ENCODE assay signal across 8 cellular contexts in genomic region chr7:151315038-151315655, GRCh38. TPM values are rescaled to one million over a fixed set of nuclear protein-coding genes. Genes with fewer than 3 reads are reported as not detected.
DNase-seq lines count a peak whose midpoint lies in the region; ATAC-seq lines count a peak whose summit lies in the region.

No MANE protein-coding gene starts in this region.

- H3K4me1 Mint-ChIP-seq in activated CD4-positive, alpha-beta memory T cell treated with anti-CD3 and anti-CD28 coated beads for 36 hours (ENCODE audit: low read depth) = peaks cover 10% of the 10 kb centered on the region

- H3K4me3 Mint-ChIP-seq in activated CD4-positive, alpha-beta memory T cell treated with anti-CD3 and anti-CD28 coated beads for 36 hours = no peak overlapping the region

- intact Hi-C loops in activated CD4-positive, alpha-beta memory T cell treated with anti-CD3 and anti-CD28 coated beads for 36 hours (cut with micrococcal nuclease) = loop anchor here (1.0 to 10.0 kb wide), 4 partner anchors 35 to 440 kb away; no protein-coding TSS in a partner anchor

- CTCF ChIA-PET in activated CD4-positive, alpha-beta memory T cell treated with anti-CD3 and anti-CD28 coated beads for 36 hours (lab: Charles Lee) = interaction anchor here (0.5 to 5.3 kb wide), 28 partner anchors 8 to 467 kb away, joined by 3 to 161 read pairs (median 4); partner anchors contain the start of gene NUB1

- ATAC-seq in HG02642 (IDR thresholded peaks at IDR 0.05; ENCODE audit: poor library complexity, unreplicated experiment) (peak; percentile 69), HG02610 (IDR thresholded peaks at IDR 0.05; ENCODE audit: unreplicated experiment) (no peak)

- H3K9me3 Mint-ChIP-seq in activated CD4-positive, alpha-beta memory T cell treated with anti-CD3 and anti-CD28 coated beads for 36 hours = peaks cover 27% of the 10 kb centered on the region

- no peaks in the 10 kb centered on the region for H3K27me3 Mint-ChIP-seq in activated CD4-positive, alpha-beta memory T cell treated with anti-CD3 and anti-CD28 coated beads for 36 hours

- POLR2A ChIA-PET in activated CD4-positive, alpha-beta memory T cell treated with anti-CD3 and anti-CD28 coated beads for 36 hours (lab: Charles Lee) = interaction anchor here (1.7 kb wide), 1 partner anchor 37 kb away, joined by 7 read pairs; no protein-coding TSS in a partner anchor

- peak; percentile 51 for DNase-seq in DMS53 treated with DMSO at 0.1 percent for 48 hours (lab: John Stamatoyannopoulos, UW; ENCODE audit: unreplicated experiment)
- peak; percentile 16 for DNase-seq in NCI-H526 treated with DMSO at 0.1 percent for 48 hours (lab: John Stamatoyannopoulos, UW)
- DNase-seq in activated CD4-positive, alpha-beta memory T cell treated with anti-CD3 and anti-CD28 coated beads for 36 hours = peak; percentile 82
- peak; percentile 76 for DNase-seq in effector CD4-positive, alpha-beta T cell
- peak; percentile 87 for DNase-seq in medulla oblongata (ENCODE audit: extremely low spot score)
- peak; percentile 46 to 66 for DNase-seq in stimulated activated CD8-positive, alpha-beta memory T cell treated with anti-CD3 and anti-CD28 coated beads, Interleukin-2, amount 100 ng/mL, for 1 hour (ENCODE audit: low read depth in 2 of 2)

- peaks cover 3% of the 10 kb centered on the region for H3K36me3 Mint-ChIP-seq in activated CD4-positive, alpha-beta memory T cell treated with anti-CD3 and anti-CD28 coated beads for 36 hours

- peak overlapping the region; percentile 53 for H3K27ac Mint-ChIP-seq in activated CD4-positive, alpha-beta memory T cell treated with anti-CD3 and anti-CD28 coated beads for 36 hours

RNA-seq across cellular contexts. Expression of gene NUB1, which starts 26.5 kb away (rescaled TPM):
- total RNA-seq in activated CD4-positive, alpha-beta memory T cell treated with anti-CD3 and anti-CD28 coated beads for 36 hours = 10 to 100 TPM; 48.0 to 48.6 TPM

Comparison
In these comparisons a context has a peak if more than half of its experiments do, and no peak if none do; other contexts are left out.
1. DNase-seq: peak in every context shown above with its lines; median percentile 87 in medulla oblongata; 82 in activated CD4-positive, alpha-beta memory T cell treated with anti-CD3 and anti-CD28 coated beads for 36 hours; 76 in effector CD4-positive, alpha-beta T cell; 56 in stimulated activated CD8-positive, alpha-beta memory T cell treated with anti-CD3 and anti-CD28 coated beads, Interleukin-2, amount 100 ng/mL, for 1 hour; 51 in DMS53 treated with DMSO at 0.1 percent for 48 hours; 16 in NCI-H526 treated with DMSO at 0.1 percent for 48 hours.